ENCODE assay signal across 34 cellular contexts in genomic region chr22:47862394-47862793, GRCh38.
"Had no signal": no experiment of that assay in that cellular context is flagged by ENCODE, and none has a peak within 500 bp of the region (broad histone marks: within the 10 kb centered on the region; RNA-seq: fewer than 3 reads in every experiment).

No MANE protein-coding gene starts in this region.

- H3K27ac ChIP-seq: KMS-11 had no signal

- H3K36me3 ChIP-seq: MG63 had no signal

- H3K27me3 ChIP-seq: MG63 had no signal

- H3K4me3 ChIP-seq: MG63 had no signal

- H3K9me3 ChIP-seq: MG63 had no signal

- DNase-seq: Karpas-422, Kasumi-1, KG1, MG63, MM.1S, MV-4-11, NCI-H1048, NCI-H1092, NCI-H1092 treated with DMSO at 0.1 percent for 48 hours, NCI-H1105, NCI-H1105 treated with DMSO at 0.1 percent for 48 hours, NCI-H1417, NCI-H1417 treated with DMSO at 0.1 percent for 48 hours, NCI-H1436 treated with DMSO at 0.1 percent for 48 hours, NCI-H146, NCI-H1694, NCI-H1694 treated with DMSO at 0.1 percent for 48 hours, NCI-H187, NCI-H187 treated with DMSO at 0.1 percent for 48 hours, NCI-H1930, NCI-H2029, NCI-H2029 treated with DMSO at 0.1 percent for 48 hours, NCI-H2081, NCI-H2081 treated with DMSO at 0.1 percent for 48 hours, NCI-H2107, NCI-H2171, NCI-H2171 treated with DMSO at 0.1 percent for 48 hours, NCI-H2227 treated with DMSO at 0.1 percent for 48 hours, NCI-H226, NCI-H345, NCI-H446, NCI-H446 treated with DMSO at 0.1 percent for 48 hours, NCI-H510A had no signal
